31 cellular contexts compared by ENCODE assay signal in the genomic region with DNA sequence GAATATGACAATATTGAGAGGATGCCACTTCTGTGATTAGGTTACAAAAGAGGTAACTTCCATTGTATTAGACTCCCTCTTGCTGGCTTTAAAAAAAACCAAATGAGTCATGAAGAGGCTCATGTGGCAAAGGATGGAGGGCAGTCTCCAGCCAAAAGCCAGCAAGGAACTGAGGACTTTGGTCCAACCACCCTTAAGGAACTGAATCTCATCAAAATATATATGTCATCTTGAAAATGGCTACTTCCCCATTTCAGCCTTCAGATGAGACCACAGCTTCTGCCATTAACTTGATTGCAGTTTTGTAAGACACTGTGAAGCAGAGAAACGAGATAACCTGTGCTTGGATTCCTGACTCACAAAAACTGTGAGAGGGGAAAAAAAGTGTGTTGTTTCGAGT. TPM values are rescaled to one million over a fixed set of nuclear protein-coding genes. Genes with fewer than 3 reads are reported as not detected.
DNase-seq lines count a peak whose midpoint lies in the region; ATAC-seq and TF ChIP-seq lines count a peak whose summit lies in the region.
"Had no signal": no experiment of that assay in that cellular context is flagged by ENCODE, and none has a peak within 500 bp of the region (broad histone marks: within the 10 kb centered on the region; RNA-seq: fewer than 3 reads in every experiment).

No MANE protein-coding gene starts in this region.

- no peak overlapping the region for H3K4me3 ChIP-seq in Karpas-422 (ENCODE audit: low read length)
- no peak overlapping the region for H3K4me3 ChIP-seq in gastroesophageal sphincter
- H3K4me3 ChIP-seq: K562, left ventricle myocardium inferior, MG63, right atrium auricular region, smooth muscle cell, thoracic aorta had no signal

- H3K79me2 ChIP-seq in Karpas-422 (ENCODE audit: low read length): no peaks in the 10 kb centered on the region

- H3K4me3 Mint-ChIP-seq in WTC11: no peak overlapping the region
- H3K4me3 Mint-ChIP-seq: activated CD4-positive, alpha-beta memory T cell treated with anti-CD3 and anti-CD28 coated beads for 36 hours; activated naive CD8-positive, alpha-beta T cell treated with anti-CD3 and anti-CD28 coated beads, Interleukin-2, amount 50 U/mL, for 24 hours; effector memory CD8-positive, alpha-beta T cell; stimulated activated naive CD8-positive, alpha-beta T cell treated with anti-CD3 and anti-CD28 coated beads, Interleukin-15, amount 100 ng/mL, for 72 hours had no signal

- H3K4me1 ChIP-seq in Karpas-422 (ENCODE audit: low read length): no peaks in the 10 kb centered on the region
- no peaks in the 10 kb centered on the region for H3K4me1 ChIP-seq in gastroesophageal sphincter
- H3K4me1 ChIP-seq: left ventricle myocardium inferior, right atrium auricular region had no signal

- no peak for TF ChIP-seq CTCF in WTC11 (IDR thresholded peaks at IDR 0.05)
- no peak for TF ChIP-seq CTCF in gastroesophageal sphincter (IDR thresholded peaks at IDR 0.05)

- no peak overlapping the region for H3K4me2 ChIP-seq in Karpas-422 (ENCODE audit: low read depth, low read length, poor library complexity, severe bottlenecking)
- H3K4me2 ChIP-seq: smooth muscle cell had no signal

- H3K27me3 ChIP-seq in Karpas-422 (ENCODE audit: low read length) (no peaks in the 10 kb centered on the region; the same call in 1 of the 2 replicates), gastroesophageal sphincter (no peaks in the 10 kb centered on the region)
- H3K27me3 ChIP-seq: MG63, right atrium auricular region had no signal

- no peak overlapping the region for H2AFZ ChIP-seq in Karpas-422 (ENCODE audit: low read length)

- H3K36me3 ChIP-seq in Karpas-422 (ENCODE audit: insufficient read depth, low read length) (no peaks in the 10 kb centered on the region), gastroesophageal sphincter (no peaks in the 10 kb centered on the region)
- H3K36me3 ChIP-seq: left ventricle myocardium inferior, MG63, right atrium auricular region, thoracic aorta had no signal

- no peak for TF ChIP-seq EP300 in gastroesophageal sphincter (IDR thresholded peaks at IDR 0.05)

- H3K27ac ChIP-seq in Karpas-422 (ENCODE audit: low read length): no peak overlapping the region
- no peak overlapping the region for H3K27ac ChIP-seq in gastroesophageal sphincter
- H3K27ac ChIP-seq: left ventricle myocardium inferior, right atrium auricular region, thoracic aorta had no signal

- no peak overlapping the region for H3K9ac ChIP-seq in Karpas-422 (ENCODE audit: low read length)

- H4K20me1 ChIP-seq in Karpas-422 (ENCODE audit: insufficient read depth, low read depth, low read length): no peaks in the 10 kb centered on the region

- CTCF ChIA-PET in WTC11 (lab: Charles Lee): no interaction called here

- DNase-seq in CD1c-positive myeloid dendritic cell (ENCODE audit: extremely low spot score) (peak; percentile 47), Karpas-422 (peak; percentile 50), OCI-M1 (lab: John Stamatoyannopoulos, UW) (peak; percentile 31), WTC11 (ENCODE audit: low spot score) (no peak), globus pallidus (ENCODE audit: low spot score) (no peak)
- no peak for DNase-seq in central memory CD4-positive, alpha-beta T cell
- DNase-seq: 8988T; activated CD4-positive, alpha-beta memory T cell treated with anti-CD3 and anti-CD28 coated beads for 36 hours; activated CD4-positive, CD25-positive, alpha-beta regulatory T cell treated with anti-CD3 and anti-CD28 coated beads, Interleukin-2, amount 50 U/mL, for 72 hours; activated naive CD4-positive, alpha-beta T cell; activated naive CD8-positive, alpha-beta T cell treated with anti-CD3 and anti-CD28 coated beads, Interleukin-2, amount 50 U/mL, for 24 hours; C1 segment of cervical spinal cord; Caco-2; cortex of kidney; DMS53; effector memory CD8-positive, alpha-beta T cell; erythroblast; left ventricle myocardium inferior; MG63; NCI-H1436; NCI-H2081; NCI-H345; NCI-H69; RPMI8226; stimulated activated naive CD8-positive, alpha-beta T cell treated with anti-CD3 and anti-CD28 coated beads, Interleukin-15, amount 100 ng/mL, for 72 hours had no signal

- no peaks in the 10 kb centered on the region for H3K9me2 ChIP-seq in Karpas-422 (replicated peaks; ENCODE audit: insufficient read depth, low read length)

- H3K4me1 Mint-ChIP-seq in WTC11: no peaks in the 10 kb centered on the region
- H3K4me1 Mint-ChIP-seq: activated naive CD8-positive, alpha-beta T cell treated with anti-CD3 and anti-CD28 coated beads, Interleukin-2, amount 50 U/mL, for 24 hours; stimulated activated naive CD8-positive, alpha-beta T cell treated with anti-CD3 and anti-CD28 coated beads, Interleukin-15, amount 100 ng/mL, for 72 hours had no signal

- H3K9me3 ChIP-seq in Karpas-422 (ENCODE audit: low read length) (peaks cover 24% of the 10 kb centered on the region), gastroesophageal sphincter (peaks cover 0 to 3% (median 0%) of the 10 kb centered on the region in 3 donors)

- H3K36me3 Mint-ChIP-seq in WTC11: peaks cover 55% of the 10 kb centered on the region

- no peak overlapping the region for H3K27ac Mint-ChIP-seq in WTC11
- H3K27ac Mint-ChIP-seq: activated CD4-positive, alpha-beta memory T cell treated with anti-CD3 and anti-CD28 coated beads for 36 hours; activated naive CD8-positive, alpha-beta T cell treated with anti-CD3 and anti-CD28 coated beads, Interleukin-2, amount 50 U/mL, for 24 hours; effector memory CD8-positive, alpha-beta T cell; stimulated activated naive CD8-positive, alpha-beta T cell treated with anti-CD3 and anti-CD28 coated beads, Interleukin-15, amount 100 ng/mL, for 72 hours had no signal

- peak; percentile 35 for ATAC-seq in GM21619 (IDR thresholded peaks at IDR 0.05; ENCODE audit: unreplicated experiment)
- ATAC-seq in WTC11: no peak
- ATAC-seq in gastroesophageal sphincter: no peak
- ATAC-seq: activated naive CD8-positive, alpha-beta T cell treated with anti-CD3 and anti-CD28 coated beads, Interleukin-2, amount 50 U/mL, for 24 hours; effector memory CD8-positive, alpha-beta T cell; K562; stimulated activated naive CD8-positive, alpha-beta T cell treated with anti-CD3 and anti-CD28 coated beads, Interleukin-15, amount 100 ng/mL, for 72 hours had no signal

- POLR2A ChIA-PET in WTC11 (lab: Charles Lee): no interaction called here

- no peak for TF ChIP-seq POLR2A in gastroesophageal sphincter (IDR thresholded peaks at IDR 0.05)

- peaks cover 62% of the 10 kb centered on the region for H3K9me3 Mint-ChIP-seq in WTC11

- peaks cover 19% of the 10 kb centered on the region for H3K27me3 Mint-ChIP-seq in WTC11 (ENCODE audit: low read depth)
- H3K27me3 Mint-ChIP-seq: activated CD4-positive, alpha-beta memory T cell treated with anti-CD3 and anti-CD28 coated beads for 36 hours; activated naive CD8-positive, alpha-beta T cell treated with anti-CD3 and anti-CD28 coated beads, Interleukin-2, amount 50 U/mL, for 24 hours; effector memory CD8-positive, alpha-beta T cell; stimulated activated naive CD8-positive, alpha-beta T cell treated with anti-CD3 and anti-CD28 coated beads, Interleukin-15, amount 100 ng/mL, for 72 hours had no signal

- 87 to 93% methylated on average over 2 of the region's 2 CpGs for WGBS in gastroesophageal sphincter (ENCODE audit: low coverage in 1 of 2), 2 donors

TF ChIP-seq in WTC11, 78 proteins besides CTCF, POLR2A, EP300 and RAD21 (continues in another document):
- TF ChIP-seq ZNF396 (CRISPR knock-in tag; IDR thresholded peaks at IDR 0.05; ENCODE audit: borderline replicate concordance) (no peak), SMAD3 (CRISPR knock-in tag; IDR thresholded peaks at IDR 0.05; ENCODE audit: borderline replicate concordance) (no peak), CBFB (CRISPR knock-in tag; IDR thresholded peaks at IDR 0.05; ENCODE audit: low read depth) (no peak), RELA (CRISPR knock-in tag; IDR thresholded peaks at IDR 0.05; ENCODE audit: borderline replicate concordance) (no peak)
- TF ChIP-seq, protein P1, sequence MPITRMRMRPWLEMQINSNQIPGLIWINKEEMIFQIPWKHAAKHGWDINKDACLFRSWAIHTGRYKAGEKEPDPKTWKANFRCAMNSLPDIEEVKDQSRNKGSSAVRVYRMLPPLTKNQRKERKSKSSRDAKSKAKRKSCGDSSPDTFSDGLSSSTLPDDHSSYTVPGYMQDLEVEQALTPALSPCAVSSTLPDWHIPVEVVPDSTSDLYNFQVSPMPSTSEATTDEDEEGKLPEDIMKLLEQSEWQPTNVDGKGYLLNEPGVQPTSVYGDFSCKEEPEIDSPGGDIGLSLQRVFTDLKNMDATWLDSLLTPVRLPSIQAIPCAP (CRISPR knock-in tag; IDR thresholded peaks at IDR 0.05): no peak
- TF ChIP-seq, protein P2, sequence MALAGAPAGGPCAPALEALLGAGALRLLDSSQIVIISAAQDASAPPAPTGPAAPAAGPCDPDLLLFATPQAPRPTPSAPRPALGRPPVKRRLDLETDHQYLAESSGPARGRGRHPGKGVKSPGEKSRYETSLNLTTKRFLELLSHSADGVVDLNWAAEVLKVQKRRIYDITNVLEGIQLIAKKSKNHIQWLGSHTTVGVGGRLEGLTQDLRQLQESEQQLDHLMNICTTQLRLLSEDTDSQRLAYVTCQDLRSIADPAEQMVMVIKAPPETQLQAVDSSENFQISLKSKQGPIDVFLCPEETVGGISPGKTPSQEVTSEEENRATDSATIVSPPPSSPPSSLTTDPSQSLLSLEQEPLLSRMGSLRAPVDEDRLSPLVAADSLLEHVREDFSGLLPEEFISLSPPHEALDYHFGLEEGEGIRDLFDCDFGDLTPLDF (CRISPR knock-in tag; IDR thresholded peaks at IDR 0.05): no peak
- TF ChIP-seq, protein P3, sequence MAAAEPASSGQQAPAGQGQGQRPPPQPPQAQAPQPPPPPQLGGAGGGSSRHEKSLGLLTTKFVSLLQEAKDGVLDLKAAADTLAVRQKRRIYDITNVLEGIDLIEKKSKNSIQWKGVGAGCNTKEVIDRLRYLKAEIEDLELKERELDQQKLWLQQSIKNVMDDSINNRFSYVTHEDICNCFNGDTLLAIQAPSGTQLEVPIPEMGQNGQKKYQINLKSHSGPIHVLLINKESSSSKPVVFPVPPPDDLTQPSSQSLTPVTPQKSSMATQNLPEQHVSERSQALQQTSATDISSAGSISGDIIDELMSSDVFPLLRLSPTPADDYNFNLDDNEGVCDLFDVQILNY (CRISPR knock-in tag; IDR thresholded peaks at IDR 0.05): no peak

RNA-seq across cellular contexts. Expression of a gene that starts 15.5 kb away (rescaled TPM):
- total RNA-seq in Karpas-422 (2014; rRNA removed; shearing (Covaris generic); ENCODE audit: low replicate concordance): 20.7 and 23.9 TPM in 2 replicates
- total RNA-seq in WTC11 (2021) (17.5 to 21.0 TPM (median 20.1 TPM) in 3 replicates), gastroesophageal sphincter (10 to 100 TPM; 18.5 to 25.7 (median 23.1) TPM)

Comparison
In these comparisons a context has a peak if more than half of its experiments do, and no peak if none do; other contexts are left out.
1. DNase-seq: peak in CD1c-positive myeloid dendritic cell (single experiment), Karpas-422 (single experiment) and OCI-M1 (single experiment); none in WTC11 (single experiment), central memory CD4-positive, alpha-beta T cell (single experiment) and globus pallidus (single experiment).